2 cellular contexts compared by ENCODE assay signal in the genomic region with DNA sequence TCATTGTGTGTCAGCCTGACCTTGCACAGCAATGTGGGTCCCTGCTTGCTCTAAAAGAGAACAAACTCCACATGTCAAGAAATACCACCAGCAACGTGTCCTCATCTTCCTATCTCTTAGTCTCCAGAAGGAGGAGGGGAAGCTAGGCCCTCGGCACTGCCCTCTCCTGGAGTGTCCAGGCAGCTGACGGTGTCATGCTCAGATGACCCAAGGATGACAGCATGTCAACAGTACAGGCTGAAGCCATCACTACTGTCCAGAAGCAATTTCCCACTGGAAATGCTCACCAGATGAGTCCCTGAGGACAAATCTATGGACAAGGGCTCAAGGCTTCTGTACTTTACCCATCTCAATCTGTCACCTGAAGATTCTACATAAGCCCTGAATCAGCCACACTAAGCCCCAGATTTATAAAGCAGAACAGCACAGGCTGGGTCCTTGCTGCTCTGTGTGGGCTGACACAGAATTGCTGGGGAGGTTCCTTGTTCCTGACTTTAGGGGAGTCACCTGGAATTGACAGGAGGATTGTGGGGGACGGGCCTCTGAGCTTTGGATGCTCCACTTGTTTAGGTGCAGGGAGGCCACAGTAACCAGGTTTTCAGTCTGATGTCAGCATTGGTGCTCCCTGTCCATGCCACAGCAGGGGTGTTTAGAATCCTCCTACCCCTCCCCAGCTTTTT.
TF ChIP-seq lines count a peak whose summit lies in the region.

No MANE protein-coding gene starts in this region.

TF ChIP-seq in IMR-90, 13 proteins besides CTCF, POLR2A, EP300 and RAD21:
- TF ChIP-seq, protein P1, sequence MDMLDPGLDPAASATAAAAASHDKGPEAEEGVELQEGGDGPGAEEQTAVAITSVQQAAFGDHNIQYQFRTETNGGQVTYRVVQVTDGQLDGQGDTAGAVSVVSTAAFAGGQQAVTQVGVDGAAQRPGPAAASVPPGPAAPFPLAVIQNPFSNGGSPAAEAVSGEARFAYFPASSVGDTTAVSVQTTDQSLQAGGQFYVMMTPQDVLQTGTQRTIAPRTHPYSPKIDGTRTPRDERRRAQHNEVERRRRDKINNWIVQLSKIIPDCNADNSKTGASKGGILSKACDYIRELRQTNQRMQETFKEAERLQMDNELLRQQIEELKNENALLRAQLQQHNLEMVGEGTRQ (IDR thresholded peaks at IDR 0.05; ENCODE audit: low read depth, low read length): no peak
- peak; percentile 40; the same call in 1 of the 2 replicates for TF ChIP-seq SMC3 (IDR thresholded peaks at IDR 0.05; ENCODE audit: low read depth, low read length)

TF ChIP-seq in HepG2, 621 proteins besides CTCF, POLR2A, EP300 and RAD21 (continues in another document):
- TF ChIP-seq FOXA1 (IDR thresholded peaks at IDR 0.05): no peak
- TF ChIP-seq FOXA1 (CRISPR knock-in tag; IDR thresholded peaks at IDR 0.05): peak; percentile 71
- no peak for TF ChIP-seq KMT2A (CRISPR knock-in tag; IDR thresholded peaks at IDR 0.05)
- TF ChIP-seq NFKBIZ (CRISPR knock-in tag; IDR thresholded peaks at IDR 0.05): no peak
- peak; percentile 93 for TF ChIP-seq ZBTB26 (CRISPR knock-in tag; IDR thresholded peaks at IDR 0.05; ENCODE audit: borderline replicate concordance)
- TF ChIP-seq FOXO1 (CRISPR knock-in tag; IDR thresholded peaks at IDR 0.05): peak; percentile 48; the same call in 1 of the 2 replicates
- TF ChIP-seq, protein P2, sequence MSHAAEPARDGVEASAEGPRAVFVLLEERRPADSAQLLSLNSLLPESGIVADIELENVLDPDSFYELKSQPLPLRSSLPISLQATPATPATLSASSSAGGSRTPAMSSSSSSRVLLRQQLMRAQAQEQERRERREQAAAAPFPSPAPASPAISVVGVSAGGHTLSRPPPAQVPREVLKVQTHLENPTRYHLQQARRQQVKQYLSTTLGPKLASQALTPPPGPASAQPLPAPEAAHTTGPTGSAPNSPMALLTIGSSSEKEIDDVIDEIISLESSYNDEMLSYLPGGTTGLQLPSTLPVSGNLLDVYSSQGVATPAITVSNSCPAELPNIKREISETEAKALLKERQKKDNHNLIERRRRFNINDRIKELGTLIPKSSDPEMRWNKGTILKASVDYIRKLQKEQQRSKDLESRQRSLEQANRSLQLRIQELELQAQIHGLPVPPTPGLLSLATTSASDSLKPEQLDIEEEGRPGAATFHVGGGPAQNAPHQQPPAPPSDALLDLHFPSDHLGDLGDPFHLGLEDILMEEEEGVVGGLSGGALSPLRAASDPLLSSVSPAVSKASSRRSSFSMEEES (CRISPR knock-in tag; IDR thresholded peaks at IDR 0.05): 0 out of 2 replicates have a peak, but pooled peaks have one; percentile 18
- peak; percentile 31; the same call in 1 of the 2 replicates for TF ChIP-seq ZNF7 (CRISPR knock-in tag; IDR thresholded peaks at IDR 0.05)
- peak; percentile 32; the same call in 1 of the 2 replicates for TF ChIP-seq PITX1 (CRISPR knock-in tag; IDR thresholded peaks at IDR 0.05)
- no peak for TF ChIP-seq MLX (CRISPR knock-in tag; IDR thresholded peaks at IDR 0.05)
- TF ChIP-seq CBX5 (CRISPR knock-in tag; IDR thresholded peaks at IDR 0.05; ENCODE audit: borderline replicate concordance): 0 out of 2 replicates have a peak, but pooled peaks have one; percentile 39
- TF ChIP-seq FOXK1 (CRISPR knock-in tag; IDR thresholded peaks at IDR 0.05; ENCODE audit: borderline replicate concordance, low read depth): peak; percentile 28; the same call in 1 of the 2 replicates
- no peak for TF ChIP-seq YEATS4 (CRISPR knock-in tag; IDR thresholded peaks at IDR 0.05; ENCODE audit: borderline replicate concordance)
- peak; percentile 46; the same call in 1 of the 3 replicates for TF ChIP-seq MXI1 (IDR thresholded peaks at IDR 0.05; ENCODE audit: borderline replicate concordance, low read depth, low read length)
- TF ChIP-seq JUN (CRISPR knock-in tag; IDR thresholded peaks at IDR 0.05): 0 out of 2 replicates have a peak, but pooled peaks have one; percentile 19
- TF ChIP-seq ASH2L (IDR thresholded peaks at IDR 0.05; ENCODE audit: insufficient read length, low read depth, low read length): no peak
- peak; percentile 61 for TF ChIP-seq THAP11 (CRISPR knock-in tag; IDR thresholded peaks at IDR 0.05)
- 0 out of 2 replicates have a peak, but pooled peaks have one; percentile 26 for TF ChIP-seq MIER3 (CRISPR knock-in tag; IDR thresholded peaks at IDR 0.05; ENCODE audit: borderline replicate concordance)
- TF ChIP-seq PHF21A (CRISPR knock-in tag; IDR thresholded peaks at IDR 0.05): no peak
- TF ChIP-seq NR2F6 (IDR thresholded peaks at IDR 0.05): no peak
- peak; percentile 75 for TF ChIP-seq NR2F6 (CRISPR knock-in tag; IDR thresholded peaks at IDR 0.05)
- TF ChIP-seq ZSCAN5A (CRISPR knock-in tag; IDR thresholded peaks at IDR 0.05; ENCODE audit: borderline replicate concordance): no peak
- no peak for TF ChIP-seq ZNF12 (CRISPR knock-in tag; IDR thresholded peaks at IDR 0.05)
- no peak for TF ChIP-seq MAZ (IDR thresholded peaks at IDR 0.05; ENCODE audit: borderline replicate concordance, low read depth, low read length)
- no peak for TF ChIP-seq MAZ (CRISPR knock-in tag; IDR thresholded peaks at IDR 0.05; ENCODE audit: low read depth)
- TF ChIP-seq RARA (CRISPR knock-in tag; IDR thresholded peaks at IDR 0.05): no peak
- 0 out of 2 replicates have a peak, but pooled peaks have one; percentile 23 for TF ChIP-seq CEBPG (CRISPR knock-in tag; IDR thresholded peaks at IDR 0.05)
- TF ChIP-seq RXRB (CRISPR knock-in tag; IDR thresholded peaks at IDR 0.05; ENCODE audit: borderline replicate concordance): peak; percentile 43; the same call in 1 of the 2 replicates
- TF ChIP-seq ZNF331 (CRISPR knock-in tag; IDR thresholded peaks at IDR 0.05): peak; percentile 55; the same call in 1 of the 2 replicates
- no peak for TF ChIP-seq ZNF562 (CRISPR knock-in tag; IDR thresholded peaks at IDR 0.05; ENCODE audit: borderline replicate concordance)
- TF ChIP-seq SOX13 (IDR thresholded peaks at IDR 0.05): no peak
- TF ChIP-seq SOX13 (CRISPR knock-in tag; conservative IDR thresholded peaks at IDR 0.05 in 1 of 2, IDR thresholded peaks at IDR 0.05 in 1 of 2): 0 out of 4 replicates have a peak, but pooled peaks of 1 of the 2 experiments have one; percentile 8
- TF ChIP-seq KLF16 (CRISPR knock-in tag; IDR thresholded peaks at IDR 0.05): no peak
- no peak for TF ChIP-seq ZBTB25 (CRISPR knock-in tag; IDR thresholded peaks at IDR 0.05)
- no peak for TF ChIP-seq ZNF44 (CRISPR knock-in tag; IDR thresholded peaks at IDR 0.05)
- TF ChIP-seq, protein P3, sequence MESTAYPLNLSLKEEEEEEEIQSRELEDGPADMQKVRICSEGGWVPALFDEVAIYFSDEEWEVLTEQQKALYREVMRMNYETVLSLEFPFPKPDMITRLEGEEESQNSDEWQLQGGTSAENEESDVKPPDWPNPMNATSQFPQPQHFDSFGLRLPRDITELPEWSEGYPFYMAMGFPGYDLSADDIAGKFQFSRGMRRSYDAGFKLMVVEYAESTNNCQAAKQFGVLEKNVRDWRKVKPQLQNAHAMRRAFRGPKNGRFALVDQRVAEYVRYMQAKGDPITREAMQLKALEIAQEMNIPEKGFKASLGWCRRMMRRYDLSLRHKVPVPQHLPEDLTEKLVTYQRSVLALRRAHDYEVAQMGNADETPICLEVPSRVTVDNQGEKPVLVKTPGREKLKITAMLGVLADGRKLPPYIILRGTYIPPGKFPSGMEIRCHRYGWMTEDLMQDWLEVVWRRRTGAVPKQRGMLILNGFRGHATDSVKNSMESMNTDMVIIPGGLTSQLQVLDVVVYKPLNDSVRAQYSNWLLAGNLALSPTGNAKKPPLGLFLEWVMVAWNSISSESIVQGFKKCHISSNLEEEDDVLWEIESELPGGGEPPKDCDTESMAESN (CRISPR knock-in tag; conservative IDR thresholded peaks at IDR 0.05): no peak
- TF ChIP-seq KDM2A (CRISPR knock-in tag; IDR thresholded peaks at IDR 0.05; ENCODE audit: borderline replicate concordance, low read depth): peak; percentile 63
- TF ChIP-seq ZNF816 (CRISPR knock-in tag; IDR thresholded peaks at IDR 0.05; ENCODE audit: borderline replicate concordance): no peak
- peak; percentile 58 for TF ChIP-seq SAP130 (CRISPR knock-in tag; IDR thresholded peaks at IDR 0.05; ENCODE audit: low read depth)
- TF ChIP-seq ARID4A (CRISPR knock-in tag; IDR thresholded peaks at IDR 0.05; ENCODE audit: borderline replicate concordance): peak; percentile 39; the same call in 1 of the 2 replicates
- no peak for TF ChIP-seq SOX6 (IDR thresholded peaks at IDR 0.05)
- 0 out of 2 replicates have a peak, but pooled peaks have one; percentile 14 for TF ChIP-seq SOX6 (CRISPR knock-in tag; IDR thresholded peaks at IDR 0.05)
- peak; percentile 20; the same call in 1 of the 2 replicates for TF ChIP-seq ZFP91 (CRISPR knock-in tag; IDR thresholded peaks at IDR 0.05; ENCODE audit: borderline replicate concordance)
- TF ChIP-seq, protein P4, sequence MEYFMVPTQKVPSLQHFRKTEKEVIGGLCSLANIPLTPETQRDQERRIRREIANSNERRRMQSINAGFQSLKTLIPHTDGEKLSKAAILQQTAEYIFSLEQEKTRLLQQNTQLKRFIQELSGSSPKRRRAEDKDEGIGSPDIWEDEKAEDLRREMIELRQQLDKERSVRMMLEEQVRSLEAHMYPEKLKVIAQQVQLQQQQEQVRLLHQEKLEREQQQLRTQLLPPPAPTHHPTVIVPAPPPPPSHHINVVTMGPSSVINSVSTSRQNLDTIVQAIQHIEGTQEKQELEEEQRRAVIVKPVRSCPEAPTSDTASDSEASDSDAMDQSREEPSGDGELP (IDR thresholded peaks at IDR 0.05; ENCODE audit: borderline replicate concordance, low read depth): peak; percentile 39; the same call in 1 of the 2 replicates
- peak; percentile 49 for TF ChIP-seq SALL1 (CRISPR knock-in tag; IDR thresholded peaks at IDR 0.05)
- TF ChIP-seq ZNF549 (CRISPR knock-in tag; IDR thresholded peaks at IDR 0.05): no peak
